Comparison of ENCODE assay signal across 23 cellular contexts in the genomic region with DNA sequence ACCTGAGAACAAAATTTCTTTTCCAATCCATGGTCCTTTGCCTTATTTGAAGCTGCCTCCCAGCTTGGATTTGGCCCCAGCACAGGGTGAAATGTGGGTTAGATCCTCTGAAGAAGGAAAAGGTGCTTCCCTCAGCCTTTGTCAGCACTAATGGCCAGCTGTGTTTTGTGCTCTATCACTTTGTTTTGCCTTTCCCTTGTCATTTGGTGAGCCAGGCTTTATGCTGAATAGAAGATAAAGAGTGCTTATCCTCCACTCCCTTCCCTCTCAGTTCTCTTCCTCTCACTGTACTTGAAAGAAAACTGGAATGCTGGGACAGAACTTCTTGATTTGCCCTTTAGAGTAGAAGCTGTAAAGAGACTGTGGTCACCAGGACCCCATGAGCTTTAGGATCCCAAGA.
DNase-seq lines count a peak whose midpoint lies in the region; ATAC-seq and TF ChIP-seq lines count a peak whose summit lies in the region.
"Had no signal": no experiment of that assay in that cellular context is flagged by ENCODE, and none has a peak within 500 bp of the region (broad histone marks: within the 10 kb centered on the region; RNA-seq: fewer than 3 reads in every experiment).

No MANE protein-coding gene starts in this region.

- H3K9me3 ChIP-seq in HAP-1: no peaks in the 10 kb centered on the region
- no peaks in the 10 kb centered on the region for H3K9me3 ChIP-seq in SK-N-MC (ENCODE audit: low read depth, low read length)
- H3K9me3 ChIP-seq: lower lobe of right lung, right lobe of liver, upper lobe of left lung had no signal

- in situ Hi-C loops in HAP-1 (cut with MboI; ENCODE audit: low sequenced_read_pairs): no loop called here

- no peaks in the 10 kb centered on the region for H3K4me1 Mint-ChIP-seq in stimulated activated effector memory CD8-positive, alpha-beta T cell treated with anti-CD3 and anti-CD28 coated beads, Interleukin-12 subunit alpha, Interleukin-12 subunit beta, amount 100 ng/mL, for 72 hours
- peaks cover 6% of the 10 kb centered on the region for H3K4me1 Mint-ChIP-seq in T-helper 2 cell treated with Interferon-gamma antibody and Interleukin-4, amounts not matched to agents 5 μg/mL and 100 μg/mL, for 36 hours (ENCODE audit: low read depth)

- H3K9me3 Mint-ChIP-seq in stimulated activated effector memory CD8-positive, alpha-beta T cell treated with anti-CD3 and anti-CD28 coated beads, Interleukin-12 subunit alpha, Interleukin-12 subunit beta, amount 100 ng/mL, for 72 hours: no peaks in the 10 kb centered on the region
- no peaks in the 10 kb centered on the region for H3K9me3 Mint-ChIP-seq in T-helper 2 cell treated with Interferon-gamma antibody and Interleukin-4, amounts not matched to agents 5 μg/mL and 100 μg/mL, for 36 hours
- H3K9me3 Mint-ChIP-seq: activated CD4-positive, alpha-beta T cell treated with anti-CD3 and anti-CD28 coated beads, Interleukin-2, amount 10 ng/mL, durations not matched to agents 7 days and 5 days; activated T-cell treated with anti-CD3 and anti-CD28 coated beads, Interleukin-2, amount 50 U/mL, for 24 hours; IgD-negative memory B cell had no signal

- peaks cover 50% of the 10 kb centered on the region for H3K4me1 ChIP-seq in HAP-1
- H3K4me1 ChIP-seq: right lobe of liver had no signal

- H3K27me3 Mint-ChIP-seq in T-helper 2 cell treated with Interferon-gamma antibody and Interleukin-4, amounts not matched to agents 5 μg/mL and 100 μg/mL, for 36 hours (ENCODE audit: low read depth): no peaks in the 10 kb centered on the region
- H3K27me3 Mint-ChIP-seq: activated CD4-positive, alpha-beta T cell treated with anti-CD3 and anti-CD28 coated beads, Interleukin-2, amount 10 ng/mL, durations not matched to agents 7 days and 5 days; activated T-cell treated with anti-CD3 and anti-CD28 coated beads, Interleukin-2, amount 50 U/mL, for 24 hours; IgD-negative memory B cell had no signal

- H3K9ac ChIP-seq in SK-N-MC (ENCODE audit: insufficient read length): no peak overlapping the region
- H3K9ac ChIP-seq: GM23248 had no signal

- no peaks in the 10 kb centered on the region for H3K27me3 ChIP-seq in HAP-1 (ENCODE audit: low read depth)
- H3K27me3 ChIP-seq: right lobe of liver, upper lobe of left lung had no signal

- no peak for ATAC-seq in stimulated activated effector memory CD8-positive, alpha-beta T cell treated with anti-CD3 and anti-CD28 coated beads, Interleukin-12 subunit alpha, Interleukin-12 subunit beta, amount 100 ng/mL, for 72 hours
- ATAC-seq: PC-3, right lobe of liver, Right ventricle myocardium inferior had no signal

- peak overlapping the region; percentile 52 for H3K27ac ChIP-seq in SK-N-MC
- H3K27ac ChIP-seq: GM23248, lower lobe of right lung, right lobe of liver, upper lobe of left lung, VCaP had no signal

- H3K4me3 Mint-ChIP-seq in stimulated activated effector memory CD8-positive, alpha-beta T cell treated with anti-CD3 and anti-CD28 coated beads, Interleukin-12 subunit alpha, Interleukin-12 subunit beta, amount 100 ng/mL, for 72 hours: no peak overlapping the region
- no peak overlapping the region for H3K4me3 Mint-ChIP-seq in T-helper 2 cell treated with Interferon-gamma antibody and Interleukin-4, amounts not matched to agents 5 μg/mL and 100 μg/mL, for 36 hours
- H3K4me3 Mint-ChIP-seq: activated CD4-positive, alpha-beta T cell treated with anti-CD3 and anti-CD28 coated beads, Interleukin-2, amount 10 ng/mL, durations not matched to agents 7 days and 5 days; activated T-cell treated with anti-CD3 and anti-CD28 coated beads, Interleukin-2, amount 50 U/mL, for 24 hours; IgD-negative memory B cell had no signal

- TF ChIP-seq CTCF in fibroblast of pulmonary artery (IDR thresholded peaks at IDR 0.05; ENCODE audit: low read length, missing control alignments): no peak

- H3K36me3 ChIP-seq in HAP-1 (replicated peaks) (peaks cover 3% of the 10 kb centered on the region; the same call in 1 of the 2 replicates), SK-N-MC (ENCODE audit: insufficient read depth, low read length) (no peaks in the 10 kb centered on the region; the same call in 1 of the 2 replicates)
- H3K36me3 ChIP-seq: lower lobe of right lung, upper lobe of left lung had no signal

- H3K27ac Mint-ChIP-seq in stimulated activated effector memory CD8-positive, alpha-beta T cell treated with anti-CD3 and anti-CD28 coated beads, Interleukin-12 subunit alpha, Interleukin-12 subunit beta, amount 100 ng/mL, for 72 hours: peak overlapping the region; percentile 29
- no peak overlapping the region for H3K27ac Mint-ChIP-seq in T-helper 2 cell treated with Interferon-gamma antibody and Interleukin-4, amounts not matched to agents 5 μg/mL and 100 μg/mL, for 36 hours
- H3K27ac Mint-ChIP-seq: activated CD4-positive, alpha-beta T cell treated with anti-CD3 and anti-CD28 coated beads, Interleukin-2, amount 10 ng/mL, durations not matched to agents 7 days and 5 days; activated T-cell treated with anti-CD3 and anti-CD28 coated beads, Interleukin-2, amount 50 U/mL, for 24 hours had no signal

- H3K4me3 ChIP-seq in HAP-1: no peak overlapping the region
- H3K4me3 ChIP-seq in SK-N-MC: no peak overlapping the region
- H3K4me3 ChIP-seq in fibroblast of pulmonary artery (replicated peaks; ENCODE audit: low read depth, low read length): no peak overlapping the region
- H3K4me3 ChIP-seq: GM23248, lower lobe of right lung, right lobe of liver, upper lobe of left lung had no signal

- H3K36me3 Mint-ChIP-seq in stimulated activated effector memory CD8-positive, alpha-beta T cell treated with anti-CD3 and anti-CD28 coated beads, Interleukin-12 subunit alpha, Interleukin-12 subunit beta, amount 100 ng/mL, for 72 hours: peaks cover under 1% of the 10 kb centered on the region
- peaks cover 12% of the 10 kb centered on the region for H3K36me3 Mint-ChIP-seq in T-helper 2 cell treated with Interferon-gamma antibody and Interleukin-4, amounts not matched to agents 5 μg/mL and 100 μg/mL, for 36 hours (ENCODE audit: low read depth)

- DNase-seq in HAP-1 (ENCODE audit: low spot score in 2 of 2): peak; percentile 48 to 58
- DNase-seq in SK-N-MC (ENCODE audit: low read depth, low spot score): no peak
- DNase-seq in fibroblast of pulmonary artery (ENCODE audit: low read depth): peak; percentile 16
- no peak for DNase-seq in stimulated activated effector memory CD8-positive, alpha-beta T cell treated with anti-CD3 and anti-CD28 coated beads, Interleukin-12 subunit alpha, Interleukin-12 subunit beta, amount 100 ng/mL, for 72 hours (ENCODE audit: low spot score in 2 of 2)
- DNase-seq in T-helper 2 cell treated with Interferon-gamma antibody and Interleukin-4, amounts not matched to agents 5 μg/mL and 100 μg/mL, for 36 hours (ENCODE audit: low spot score): no peak
- DNase-seq in LoVo (ENCODE audit: low spot score): no peak
- no peak for DNase-seq in DMS114 treated with DMSO at 0.1 percent for 48 hours (lab: John Stamatoyannopoulos, UW; ENCODE audit: unreplicated experiment)
- DNase-seq: activated CD4-positive, alpha-beta T cell treated with anti-CD3 and anti-CD28 coated beads, Interleukin-2, amount 10 ng/mL, durations not matched to agents 7 days and 5 days; activated gamma-delta T cell treated with Interleukin-2 at 50 U/mL for 16 hours; activated T-cell treated with anti-CD3 and anti-CD28 coated beads, Interleukin-2, amount 50 U/mL, for 24 hours; GM23248; kidney glomerular epithelial cell; lower lobe of right lung; NCI-H1417 treated with DMSO at 0.1 percent for 48 hours; NCI-H2081; PC-3; right lobe of liver; stimulated activated CD4-positive, alpha-beta T cell treated with anti-CD3 and anti-CD28 coated beads, Interleukin-12 subunit alpha, Interleukin-12 subunit beta, amount 100 ng/mL, for 4 hours; stimulated activated CD4-positive, alpha-beta T cell treated with anti-CD3 and anti-CD28 coated beads, Interleukin-4, amount 100 ng/mL, for 1 hour; upper lobe of left lung had no signal

Comparison
In these comparisons a context has a peak if more than half of its experiments do, and no peak if none do; other contexts are left out.
1. DNase-seq: peak in HAP-1 (2 of 2) and fibroblast of pulmonary artery (single experiment); none in SK-N-MC (single experiment), stimulated activated effector memory CD8-positive, alpha-beta T cell treated with anti-CD3 and anti-CD28 coated beads, Interleukin-12 subunit alpha, Interleukin-12 subunit beta, amount 100 ng/mL, for 72 hours (0 of 2), T-helper 2 cell treated with Interferon-gamma antibody and Interleukin-4, amounts not matched to agents 5 μg/mL and 100 μg/mL, for 36 hours (single experiment), LoVo (single experiment) and DMS114 treated with DMSO at 0.1 percent for 48 hours (single experiment).